In the genomic region with DNA sequence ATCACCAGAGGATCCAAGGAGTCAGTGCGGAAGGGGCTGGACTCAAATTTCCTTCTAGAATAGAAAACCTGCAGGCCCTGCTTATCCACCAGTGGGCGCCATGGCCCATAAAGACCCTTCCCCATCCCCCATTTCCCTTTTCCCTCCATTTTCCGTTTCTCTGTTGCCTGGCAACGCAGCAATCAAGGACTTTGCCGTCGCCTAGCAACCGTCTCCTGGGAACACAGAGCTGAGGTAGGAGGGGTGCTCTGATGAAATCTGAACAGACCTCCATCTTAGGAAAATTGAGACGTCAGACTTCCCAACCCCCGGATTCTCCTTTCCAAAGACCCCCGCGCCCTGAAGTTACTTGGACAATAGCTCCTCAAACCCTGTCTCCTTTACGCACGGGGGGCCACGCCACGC, we compare ENCODE assay signal across 8 cellular contexts. TPM values are rescaled to one million over a fixed set of nuclear protein-coding genes. Genes with fewer than 3 reads are reported as not detected.
DNase-seq lines count a peak whose midpoint lies in the region; ATAC-seq and TF ChIP-seq lines count a peak whose summit lies in the region.

No MANE protein-coding gene starts in this region.

- peak overlapping the region; percentile 92 for H3K4me3 Mint-ChIP-seq in glutamatergic neuron (ENCODE audit: unreplicated experiment)

- peak; percentile 10 for ATAC-seq in HG03378 (IDR thresholded peaks at IDR 0.05; ENCODE audit: unreplicated experiment)
- peak; percentile 4 to 12 for ATAC-seq in activated naive CD4-positive, alpha-beta T cell treated with anti-CD3 and anti-CD28 coated beads, Interleukin-2, amount 50 U/mL, for 72 hours
- no peak for ATAC-seq in GM18511 (IDR thresholded peaks at IDR 0.05; ENCODE audit: unreplicated experiment)

- peak; percentile 77 for TF ChIP-seq CTCF in glutamatergic neuron (IDR thresholded peaks at IDR 0.05; ENCODE audit: partially characterized antibody, unreplicated experiment)

- H3K9me3 Mint-ChIP-seq in activated naive CD4-positive, alpha-beta T cell treated with anti-CD3 and anti-CD28 coated beads, Interleukin-2, amount 50 U/mL, for 72 hours, result no peaks in the 10 kb centered on the region
- H3K9me3 Mint-ChIP-seq in glutamatergic neuron (ENCODE audit: unreplicated experiment), result peaks cover 6% of the 10 kb centered on the region

- peak overlapping the region; percentile 81 to 95 for H3K27ac Mint-ChIP-seq in activated naive CD4-positive, alpha-beta T cell treated with anti-CD3 and anti-CD28 coated beads, Interleukin-2, amount 50 U/mL, for 72 hours
- H3K27ac Mint-ChIP-seq in glutamatergic neuron (ENCODE audit: unreplicated experiment), result peak overlapping the region; percentile 98

- no peaks in the 10 kb centered on the region for H3K36me3 Mint-ChIP-seq in activated naive CD4-positive, alpha-beta T cell treated with anti-CD3 and anti-CD28 coated beads, Interleukin-2, amount 50 U/mL, for 72 hours
- no peaks in the 10 kb centered on the region for H3K36me3 Mint-ChIP-seq in glutamatergic neuron (ENCODE audit: unreplicated experiment)

- DNase-seq in DMS79 (lab: John Stamatoyannopoulos, UW) (peak; percentile 96), NCI-H748 (lab: John Stamatoyannopoulos, UW; ENCODE audit: unreplicated experiment) (peak; percentile 100), glutamatergic neuron (peak; percentile 96), occipital lobe (lab: John Stamatoyannopoulos, UW) (peak; percentile 73), GOT3 (lab: John Stamatoyannopoulos, UW) (no peak)
- DNase-seq in activated naive CD4-positive, alpha-beta T cell treated with anti-CD3 and anti-CD28 coated beads, Interleukin-2, amount 50 U/mL, for 72 hours (ENCODE audit: low spot score in 2 of 2), result peak in 1 of 2 donors; percentile 64

- peaks cover 21% of the 10 kb centered on the region for H3K27me3 Mint-ChIP-seq in glutamatergic neuron (ENCODE audit: unreplicated experiment)

- peaks cover 44% of the 10 kb centered on the region for H3K4me1 Mint-ChIP-seq in glutamatergic neuron (ENCODE audit: low read depth, unreplicated experiment)

RNA-seq across cellular contexts. Expression of gene DLG4, which starts 5.7 kb away (rescaled TPM):
- 10 to 100 TPM; 20.1 to 27.1 TPM for total RNA-seq in activated naive CD4-positive, alpha-beta T cell treated with anti-CD3 and anti-CD28 coated beads, Interleukin-2, amount 50 U/mL, for 72 hours
- 157 TPM for total RNA-seq in glutamatergic neuron (ENCODE audit: unreplicated experiment)
- total RNA-seq in occipital lobe, result 131 TPM

RNA-seq across cellular contexts. Expression of gene ACADVL, which starts 5.8 kb away (rescaled TPM):
- total RNA-seq in activated naive CD4-positive, alpha-beta T cell treated with anti-CD3 and anti-CD28 coated beads, Interleukin-2, amount 50 U/mL, for 72 hours, result 100 to 1,000 TPM; 360 to 445 TPM
- total RNA-seq in glutamatergic neuron (ENCODE audit: unreplicated experiment) (375 TPM), occipital lobe (77.2 TPM)

RNA-seq across cellular contexts. Expression of gene DVL2, which starts 20.4 kb away (rescaled TPM):
- total RNA-seq in activated naive CD4-positive, alpha-beta T cell treated with anti-CD3 and anti-CD28 coated beads, Interleukin-2, amount 50 U/mL, for 72 hours, result 10 to 100 TPM; 56.2 to 73.4 TPM
- total RNA-seq in glutamatergic neuron (ENCODE audit: unreplicated experiment) (79.1 TPM), occipital lobe (49.1 TPM)

RNA-seq across cellular contexts. Expression of gene PHF23, which starts 25.4 kb away (rescaled TPM):
- total RNA-seq in activated naive CD4-positive, alpha-beta T cell treated with anti-CD3 and anti-CD28 coated beads, Interleukin-2, amount 50 U/mL, for 72 hours, result 10 to 100 TPM; 25.9 to 52.4 TPM
- total RNA-seq in glutamatergic neuron (ENCODE audit: unreplicated experiment) (72.3 TPM), occipital lobe (33.7 TPM)

RNA-seq across cellular contexts. Expression of gene GABARAP, which starts 28.4 kb away (rescaled TPM):
- total RNA-seq in activated naive CD4-positive, alpha-beta T cell treated with anti-CD3 and anti-CD28 coated beads, Interleukin-2, amount 50 U/mL, for 72 hours, result 100 to 1,000 TPM; 167 to 298 TPM
- total RNA-seq in glutamatergic neuron (ENCODE audit: unreplicated experiment) (908 TPM), occipital lobe (93.3 TPM)
